ENCODE assay signal across 24 cellular contexts in genomic region chr1:7677111-7677510, GRCh38.
"Had no signal": no experiment of that assay in that cellular context is flagged by ENCODE, and none has a peak within 500 bp of the region (broad histone marks: within the 10 kb centered on the region; RNA-seq: fewer than 3 reads in every experiment).

No MANE protein-coding gene starts in this region.

- H3K9me3 ChIP-seq: MG63, SJSA1 had no signal

- H3K27ac ChIP-seq: SJSA1, SK-N-MC had no signal

- H3K27me3 ChIP-seq: MG63 had no signal

- DNase-seq: IMR-90, Karpas-422, KG1, MG63, NCI-H1092, NCI-H1105 treated with DMSO at 0.1 percent for 48 hours, NCI-H1417 treated with DMSO at 0.1 percent for 48 hours, NCI-H146, NCI-H1694 treated with DMSO at 0.1 percent for 48 hours, NCI-H2029, NCI-H2081 treated with DMSO at 0.1 percent for 48 hours, NCI-H2171, NCI-H226, NCI-H446, NCI-H510A, NCI-H524 treated with DMSO at 0.1 percent for 48 hours, NCI-H69, NCI-H774, Right ventricle myocardium superior, RPMI8226, SIG-M5 had no signal

- H3K36me3 ChIP-seq: MG63, SJSA1 had no signal

- ATAC-seq: HepG2 had no signal

- H3K4me3 ChIP-seq: MG63, SJSA1, SK-N-MC had no signal
